In genomic region chr4:7803992-7804758, GRCh38 we compare ENCODE assay signal across 8 cellular contexts.
DNase-seq lines count a peak whose midpoint lies in the region; ATAC-seq lines count a peak whose summit lies in the region.

No MANE protein-coding gene starts in this region.

- ATAC-seq in GM21528 (IDR thresholded peaks at IDR 0.05; ENCODE audit: low FRiP score, unreplicated experiment) (peak; percentile 57), left lobe of liver (peak; percentile 84), GM21447 (IDR thresholded peaks at IDR 0.05; ENCODE audit: unreplicated experiment) (no peak)

- DNase-seq in CD1c-positive myeloid dendritic cell (ENCODE audit: extremely low spot score) (peak; percentile 78), NCI-H2029 (lab: John Stamatoyannopoulos, UW) (peak; percentile 37), cerebellum (ENCODE audit: low spot score) (peak; percentile 80), left lobe of liver (ENCODE audit: low spot score) (peak; percentile 80)
- peak; percentile 79 to 81 for DNase-seq in activated CD4-positive, alpha-beta T cell treated with anti-CD3 and anti-CD28 coated beads for 24 hours (ENCODE audit: low read depth in 2 of 2)
- peak; percentile 86 for DNase-seq in stimulated activated CD4-positive, alpha-beta T cell treated with anti-CD3 and anti-CD28 coated beads, Interleukin-4, amount 100 ng/mL, for 1 hour
